ENCODE assay signal across 8 cellular contexts in genomic region chr4:75512336-75513211, GRCh38. TPM values are rescaled to one million over a fixed set of nuclear protein-coding genes. Genes with fewer than 3 reads are reported as not detected.
DNase-seq lines count a peak whose midpoint lies in the region; TF ChIP-seq lines count a peak whose summit lies in the region.

No MANE protein-coding gene starts in this region.

- H3K4me1 ChIP-seq in colonic mucosa (no peaks in the 10 kb centered on the region), neural progenitor cell (peaks cover 14% of the 10 kb centered on the region)

- no peaks in the 10 kb centered on the region for H3K27me3 Mint-ChIP-seq in neural progenitor cell (ENCODE audit: insufficient read depth, low read depth)

- no peak overlapping the region for H2AFZ ChIP-seq in neural progenitor cell (replicated peaks)

- H3K4me3 Mint-ChIP-seq in neural progenitor cell: peak overlapping the region; percentile 93

- peak overlapping the region; percentile 1 for H3K4me3 ChIP-seq in GM12875 (ENCODE audit: low read depth, low read length)
- H3K4me3 ChIP-seq in colonic mucosa: peak overlapping the region; percentile 57
- peak overlapping the region; percentile 67 for H3K4me3 ChIP-seq in neural progenitor cell

- peaks cover 79% of the 10 kb centered on the region for H3K79me2 ChIP-seq in neural progenitor cell (ENCODE audit: low read depth)

- intact Hi-C loops in colonic mucosa (cut with DNase I): no loop called here

- H4K20me1 ChIP-seq in neural progenitor cell (ENCODE audit: low read depth): no peaks in the 10 kb centered on the region

- TF ChIP-seq CTCF in GM12875 (IDR thresholded peaks at IDR 0.05; ENCODE audit: borderline replicate concordance, insufficient read depth, low read depth, low read length) (no peak), colonic mucosa (IDR thresholded peaks at IDR 0.05) (no peak), neural progenitor cell (IDR thresholded peaks at IDR 0.05) (no peak)

- H3K9ac ChIP-seq in colonic mucosa (ENCODE audit: low read depth in 2 of 2, low read length in 2 of 2) (peak overlapping the region in 1 of 2 donors; percentile 92), neural progenitor cell (no peak overlapping the region)

- H3K9me3 Mint-ChIP-seq in neural progenitor cell: peaks cover 9% of the 10 kb centered on the region

- H3F3A ChIP-seq in neural progenitor cell (ENCODE audit: low read depth): peaks cover 4% of the 10 kb centered on the region

- H3K27ac ChIP-seq in colonic mucosa (peak overlapping the region; percentile 96), neural progenitor cell (no peak overlapping the region)

- no peaks in the 10 kb centered on the region for H3K9me3 ChIP-seq in colonic mucosa
- H3K9me3 ChIP-seq in neural progenitor cell (ENCODE audit: low read depth): no peaks in the 10 kb centered on the region

- no peaks in the 10 kb centered on the region for H3K36me3 ChIP-seq in colonic mucosa
- no peaks in the 10 kb centered on the region for H3K36me3 ChIP-seq in neural progenitor cell

- peaks cover 22% of the 10 kb centered on the region for H3K36me3 Mint-ChIP-seq in neural progenitor cell

- H3K27ac Mint-ChIP-seq in neural progenitor cell: no peak overlapping the region

- DNase-seq in MV-4-11 (lab: John Stamatoyannopoulos, UW) (peak; percentile 81), colonic mucosa (no peak), neural progenitor cell (ENCODE audit: low spot score) (peak; percentile 6), COR-L47 (lab: John Stamatoyannopoulos, UW) (no peak), HuH-7 (ENCODE audit: low spot score) (no peak)
- DNase-seq in activated naive CD4-positive, alpha-beta T cell treated with anti-CD3 and anti-CD28 coated beads, Interleukin-2, amount 50 U/mL, for 16 hours: no peak
- DNase-seq in activated effector memory CD4-positive, alpha-beta T cell treated with anti-CD3 and anti-CD28 coated beads, Interleukin-2, amount 50 U/mL, for 16 hours: no peak

- H3K4me2 ChIP-seq in neural progenitor cell: peak overlapping the region; percentile 91

- H3K4me1 Mint-ChIP-seq in neural progenitor cell: peaks cover 23% of the 10 kb centered on the region

- H3K27me3 ChIP-seq in colonic mucosa (no peaks in the 10 kb centered on the region), neural progenitor cell (no peaks in the 10 kb centered on the region)

RNA-seq across cellular contexts. Expression of gene RCHY1, which starts 1.6 kb away (rescaled TPM):
- 10 to 100 TPM; 31.4 to 41.2 TPM for total RNA-seq in colonic mucosa
- 13.4 and 33.4 TPM in 2 replicates for total RNA-seq in neural progenitor cell (ENCODE audit: low replicate concordance)

RNA-seq across cellular contexts. Expression of gene THAP6, which starts 1.7 kb away (rescaled TPM):
- total RNA-seq in colonic mucosa: 10 to 100 TPM; 11.0 to 13.2 TPM
- total RNA-seq in neural progenitor cell (ENCODE audit: low replicate concordance): 25.3 and 30.6 TPM in 2 replicates

RNA-seq across cellular contexts. Expression of gene ODAPH, which starts 43.3 kb away (rescaled TPM):
- not detected for total RNA-seq in colonic mucosa
- total RNA-seq in neural progenitor cell (ENCODE audit: low replicate concordance): not detected in 2 replicates

Comparison
In these comparisons a context has a peak if more than half of its experiments do, and no peak if none do; other contexts are left out.
1. H3K4me3 ChIP-seq: peak in every context shown above with its lines; median percentile 67 in neural progenitor cell; 57 in colonic mucosa; 1 in GM12875.
2. DNase-seq: peak in MV-4-11 (single experiment) and neural progenitor cell (single experiment); none in colonic mucosa (single experiment), COR-L47 (single experiment), activated naive CD4-positive, alpha-beta T cell treated with anti-CD3 and anti-CD28 coated beads, Interleukin-2, amount 50 U/mL, for 16 hours (single experiment), activated effector memory CD4-positive, alpha-beta T cell treated with anti-CD3 and anti-CD28 coated beads, Interleukin-2, amount 50 U/mL, for 16 hours (single experiment) and HuH-7 (single experiment).